8 cellular contexts compared by ENCODE assay signal in genomic region chr4:86593726-86594558, GRCh38. TPM values are rescaled to one million over a fixed set of nuclear protein-coding genes. Genes with fewer than 3 reads are reported as not detected.
DNase-seq lines count a peak whose midpoint lies in the region; ATAC-seq, FAIRE-seq and TF ChIP-seq lines count a peak whose summit lies in the region.

Gene PTPN13 (plus strand): TSS chr4:86594315. CDS start chr4:86635257, 40,942 bp downstream.

- POLR2A ChIA-PET in HCT116 (lab: Charles Lee) = interaction anchor here (0.7 to 1.2 kb wide), 7 partner anchors 8 to 310 kb away, joined by 3 to 5 read pairs (median 3); no protein-coding TSS in a partner anchor

- FAIRE-seq in G401.6 (lab: Jason Lieb, UNC) = peak; percentile 92

- TF ChIP-seq POLR2A in HCT116 (IDR thresholded peaks at IDR 0.05; ENCODE audit: borderline replicate concordance, extremely low read depth, insufficient read depth, insufficient read length) = peak; percentile 71

- BruUV-seq in HCT116 (replicated peaks; lab: Mats Ljungman, UMichigan) = no TSS peak

- H3K27ac ChIP-seq in HCT116 (ENCODE audit: low read depth, low read length) (peak within 1 kb of the TSS; percentile 64), left ventricle myocardium inferior (replicated peaks) (peak within 1 kb of the TSS; percentile 82)

- peak within 1 kb of the TSS; percentile 92 for H2AFZ ChIP-seq in HCT116 (ENCODE audit: low read depth, low read length, poor library complexity, severe bottlenecking)

- no peaks in the 10 kb centered on the region for H4K20me1 ChIP-seq in HCT116 (ENCODE audit: insufficient read depth)

- H3K36me3 ChIP-seq in HCT116 (ENCODE audit: control insufficient read depth in 1 of 2, insufficient read depth in 2 of 2, low read length in 2 of 2) (no peaks in the 10 kb centered on the region), left ventricle myocardium inferior (no peaks in the 10 kb centered on the region)

- H3K9me3 ChIP-seq in HCT116 (ENCODE audit: control insufficient read depth in 1 of 2, insufficient read depth in 1 of 2, low read depth in 1 of 2, low read length in 2 of 2) (no peaks in the 10 kb centered on the region), left ventricle myocardium inferior (replicated peaks) (no peaks in the 10 kb centered on the region)

- DNase-seq in HCT116 (ENCODE audit: low read depth, low spot score) (peak; percentile 97), NCI-H1092 (lab: John Stamatoyannopoulos, UW) (peak; percentile 96), SW480 (ENCODE audit: low spot score) (peak; percentile 93), amygdala (lab: John Stamatoyannopoulos, UW) (peak; percentile 62 to 100 (median 99)), left ventricle myocardium inferior (peak; percentile 94), pons (ENCODE audit: low spot score) (peak; percentile 99), ureter (ENCODE audit: low spot score) (peak; percentile 99)

- RAD21 ChIA-PET in HCT116 (lab: Charles Lee; ENCODE audit: low non-redundant PET in 1 of 2, low total read pairs in 2 of 2, uncharacterized antibody in 2 of 2, unreplicated experiment in 2 of 2) = interaction anchor here in 1 of 2 experiments (0.6 kb wide), 1 partner anchor 299 kb away, joined by 4 read pairs; no protein-coding TSS in a partner anchor

- no peaks in the 10 kb centered on the region for H3K27me3 ChIP-seq in HCT116 (ENCODE audit: insufficient read depth, low read length)
- peaks cover 57% of the 10 kb centered on the region for H3K27me3 ChIP-seq in left ventricle myocardium inferior (ENCODE audit: low read depth)

- TF ChIP-seq RAD21 in HCT116 (IDR thresholded peaks at IDR 0.05; ENCODE audit: low read depth) = no peak

- no peaks in the 10 kb centered on the region for H3K9me2 ChIP-seq in HCT116 (ENCODE audit: insufficient read depth)

- ATAC-seq in HCT116 = peak; percentile 96

- H3K4me2 ChIP-seq in HCT116 (ENCODE audit: low read length) = peak within 1 kb of the TSS; percentile 86

- intact Hi-C loops in HCT116 (cut with micrococcal nuclease) (loop anchor here (2.0 kb wide), 1 partner anchor 301 kb away; no protein-coding TSS in a partner anchor), left ventricle myocardium inferior (cut with micrococcal nuclease) (no loop called here)

- H3K4me1 ChIP-seq in HCT116 (ENCODE audit: control insufficient read depth in 1 of 2, insufficient read depth in 2 of 2, low read length in 2 of 2) (peaks cover 12 to 17% of the 10 kb centered on the region in 2 experiments; a peak in 3 of 4 replicates), left ventricle myocardium inferior (peaks cover 28% of the 10 kb centered on the region)

- CTCF ChIA-PET in HCT116 (lab: Charles Lee) = interaction anchor here (0.7 to 1.1 kb wide), 4 partner anchors 12 to 98 kb away, joined by 3 to 5 read pairs (median 3); no protein-coding TSS in a partner anchor

- peak within 1 kb of the TSS; percentile 75 for H3K9ac ChIP-seq in HCT116 (ENCODE audit: low read length)

- TF ChIP-seq CTCF in HCT116 (IDR thresholded peaks at IDR 0.05 in 2 of 3, conservative IDR thresholded peaks at IDR 0.05 in 1 of 3; ENCODE audit: borderline replicate concordance in 1 of 3, insufficient read depth in 1 of 3, low read depth in 2 of 3, low read length in 2 of 3) (no peak), left ventricle myocardium inferior (IDR thresholded peaks at IDR 0.05; ENCODE audit: borderline replicate concordance) (no peak)

- peak within 1 kb of the TSS; percentile 76 to 84 for H3K4me3 ChIP-seq in HCT116 (replicated peaks in 1 of 2; ENCODE audit: low read depth in 1 of 2, low read length in 2 of 2)
- H3K4me3 ChIP-seq in left ventricle myocardium inferior = peak within 1 kb of the TSS; percentile 74

- peaks cover 12% of the 10 kb centered on the region; the same call in 1 of the 2 replicates for H3K79me2 ChIP-seq in HCT116 (ENCODE audit: insufficient read depth, low read length)

TF ChIP-seq in HCT116, 20 proteins besides CTCF, POLR2A, EP300 and RAD21:
- TF ChIP-seq EZH2phosphoT487 (IDR thresholded peaks at IDR 0.05; ENCODE audit: borderline replicate concordance) (no peak), POLR2AphosphoS5 (IDR thresholded peaks at IDR 0.05; ENCODE audit: low read depth, low read length) (peak; percentile 95), TCF7L2 (IDR thresholded peaks at IDR 0.05; ENCODE audit: borderline replicate concordance, extremely low read depth, insufficient read depth, insufficient read length) (peak; percentile 6)
- TF ChIP-seq, protein P1, sequence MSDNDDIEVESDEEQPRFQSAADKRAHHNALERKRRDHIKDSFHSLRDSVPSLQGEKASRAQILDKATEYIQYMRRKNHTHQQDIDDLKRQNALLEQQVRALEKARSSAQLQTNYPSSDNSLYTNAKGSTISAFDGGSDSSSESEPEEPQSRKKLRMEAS (IDR thresholded peaks at IDR 0.05) = peak; percentile 59

RNA-seq across cellular contexts. Expression of gene PTPN13, which starts in this region (rescaled TPM):
- total RNA-seq in HCT116 (2021; ENCODE audit: unreplicated experiment) (14.6 TPM), left ventricle myocardium inferior (3.8 TPM), ureter (158 TPM)
- polyA plus RNA-seq in HCT116 (2012) = 4.6 and 5.4 TPM in 2 replicates

Comparison
In these comparisons a context has a peak if more than half of its experiments do, and no peak if none do; other contexts are left out.
1. Peak in every context shown above with its lines: DNase-seq, ATAC-seq, H3K4me3 ChIP-seq and H3K27ac ChIP-seq.
2. RNA of gene PTPN13 (total RNA-seq): 158 TPM in ureter (single experiment); 14.6 TPM in HCT116 (single experiment) and 3.8 TPM in left ventricle myocardium inferior (single experiment); every median in the first group is over 10 times any median in the second.